ENCODE assay signal across 1 cellular context in genomic region chr7:47473499-47474210, GRCh38.
TF ChIP-seq lines count a peak whose summit lies in the region.

No MANE protein-coding gene starts in this region.

TF ChIP-seq in K562, 482 proteins besides CTCF, POLR2A, EP300 and RAD21 (continued from another document):
- TF ChIP-seq CEBPG (CRISPR knock-in tag; IDR thresholded peaks at IDR 0.05) (no peak), CEBPG (tag; conservative IDR thresholded peaks at IDR 0.05 in 1 of 2, IDR thresholded peaks at IDR 0.05 in 1 of 2) (no peak), IFI16 (CRISPR knock-in tag; IDR thresholded peaks at IDR 0.05) (no peak), BHLHE40 (IDR thresholded peaks at IDR 0.05; ENCODE audit: low read length) (peak; percentile 46; the same call in 1 of the 2 replicates), TFE3 (CRISPR knock-in tag; IDR thresholded peaks at IDR 0.05) (peak; percentile 64), HMG20A (CRISPR knock-in tag; conservative IDR thresholded peaks at IDR 0.05) (no peak), RBM34 (IDR thresholded peaks at IDR 0.05; ENCODE audit: borderline replicate concordance, insufficient read depth, low read length) (no peak), TEAD4 (IDR thresholded peaks at IDR 0.05; ENCODE audit: low read length) (no peak), TEAD4 (CRISPR knock-in tag; IDR thresholded peaks at IDR 0.05; ENCODE audit: borderline replicate concordance) (no peak), RCOR1 (IDR thresholded peaks at IDR 0.05; ENCODE audit: borderline replicate concordance in 1 of 2, low read depth in 2 of 2, low read length in 2 of 2) (no peak), USF1 (CRISPR knock-in tag; IDR thresholded peaks at IDR 0.05) (peak; percentile 83), SMC3 (conservative IDR thresholded peaks at IDR 0.05; ENCODE audit: insufficient read depth, low read depth, low read length) (no peak), MXD1 (CRISPR knock-in tag; IDR thresholded peaks at IDR 0.05; ENCODE audit: borderline replicate concordance, poor library complexity, severe bottlenecking) (no peak), ZNF79 (CRISPR knock-in tag; IDR thresholded peaks at IDR 0.05; ENCODE audit: low read depth) (no peak), ELF4 (CRISPR knock-in tag; IDR thresholded peaks at IDR 0.05) (no peak), TRIM24 (IDR thresholded peaks at IDR 0.05) (no peak)
